Comparison of ENCODE assay signal across 8 cellular contexts in the genomic region with DNA sequence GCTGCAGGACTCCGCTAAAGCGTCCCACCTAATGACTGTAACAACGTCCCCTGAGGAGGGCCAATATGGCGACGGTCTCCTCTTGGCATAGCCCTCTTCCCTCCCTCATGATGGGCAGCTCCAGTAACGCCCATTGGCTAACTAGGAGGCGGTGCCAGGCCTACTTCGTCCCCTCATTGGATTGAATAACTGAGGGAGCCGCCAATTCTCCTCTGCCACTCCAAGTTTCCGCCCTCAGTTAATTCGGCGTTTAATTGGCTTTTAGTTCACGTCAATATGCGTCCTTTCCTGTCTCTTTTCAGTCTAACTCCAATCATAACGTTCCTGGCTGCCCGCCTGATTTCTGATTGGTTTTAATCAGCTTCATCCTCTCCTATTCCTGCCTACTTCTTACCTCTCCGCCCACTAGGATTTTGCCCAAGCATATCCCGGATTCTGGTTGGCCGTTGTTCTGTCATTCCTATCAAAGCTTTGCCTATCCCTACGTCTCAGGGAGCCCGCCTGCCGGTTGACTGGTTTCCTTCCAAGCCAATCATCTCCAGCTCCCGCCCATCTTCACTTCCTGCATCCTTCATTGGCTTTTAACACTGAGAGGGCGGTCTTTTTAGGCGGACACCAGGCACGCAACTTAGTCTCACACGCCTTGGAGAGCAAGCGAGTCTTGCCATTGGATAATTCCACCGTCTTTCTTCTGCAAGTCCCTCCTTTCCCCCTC. TPM values are rescaled to one million over a fixed set of nuclear protein-coding genes. Genes with fewer than 3 reads are reported as not detected.
A peak's percentile ranks its signal among the peaks of the same experiment; 100 is the strongest.
DNase-seq lines count a peak whose midpoint lies in the region; ATAC-seq and FAIRE-seq lines count a peak whose summit lies in the region.

No MANE protein-coding gene starts in this region.

- peaks cover 15% of the 10 kb centered on the region for H3K4me1 ChIP-seq in mesendoderm (ENCODE audit: control insufficient read depth, low read depth, low read length)

- peaks cover 13% of the 10 kb centered on the region for H3K79me1 ChIP-seq in mesendoderm (ENCODE audit: low read length)

- H4K8ac ChIP-seq in mesendoderm (ENCODE audit: low read depth, low read length), result no peak overlapping the region

- H3K4ac ChIP-seq in mesendoderm (ENCODE audit: low read depth, low read length), result peak overlapping the region; percentile 99

- H2BK5ac ChIP-seq in mesendoderm (ENCODE audit: low read length), result peak overlapping the region; percentile 66

- ATAC-seq in GM21367 (IDR thresholded peaks at IDR 0.05; ENCODE audit: unreplicated experiment), result peak; percentile 64

- in situ Hi-C loops in Caki2 (cut with HindIII; ENCODE audit: low pct_unique_long_range_greater_than_20kb, low sequenced_read_pairs), result no loop called here

- no peak overlapping the region for H4K5ac ChIP-seq in mesendoderm (ENCODE audit: low read length)

- peak overlapping the region; percentile 79 for H3K18ac ChIP-seq in mesendoderm (ENCODE audit: low read length)

- WGBS in mesendoderm (ENCODE audit: extremely low coverage, insufficient coverage, low lambda C conversion rate), result no CpG with 5 or more reads among the region's 29 CpGs

- no peaks in the 10 kb centered on the region for H3K27me3 ChIP-seq in mesendoderm (ENCODE audit: insufficient read depth, low read length, poor library complexity)

- peak overlapping the region; percentile 15 for H3K4me3 ChIP-seq in mesendoderm (ENCODE audit: low read length)

- peak; percentile 100 for DNase-seq in Caki2 (ENCODE audit: low read depth)
- peak; percentile 100 for DNase-seq in HT-29 (ENCODE audit: low spot score)
- DNase-seq in NK-92 treated with Interleukin-12 subunit alpha and Interleukin-12 subunit beta, amount 100 ng/mL, for 24 hours (lab: John Stamatoyannopoulos, UW), result peak; percentile 100
- peak; percentile 97 to 99 for DNase-seq in activated CD8-positive, alpha-beta memory T cell treated with anti-CD3 and anti-CD28 coated beads for 4 hours (ENCODE audit: low read depth in 2 of 2)
- peak; percentile 100 for DNase-seq in mesendoderm
- peak; percentile 80 for DNase-seq in stimulated activated CD8-positive, alpha-beta memory T cell treated with anti-CD3 and anti-CD28 coated beads, Interleukin-12 subunit alpha, Interleukin-12 subunit beta, amount 100 ng/mL, for 4 hours (ENCODE audit: low read depth)

- peaks cover 28% of the 10 kb centered on the region for H3K79me2 ChIP-seq in mesendoderm (ENCODE audit: control insufficient read depth, insufficient read depth, low read length)

- no peak overlapping the region for H2BK120ac ChIP-seq in mesendoderm (ENCODE audit: low read depth, low read length)

- H3K56ac ChIP-seq in mesendoderm (ENCODE audit: low read length), result peak overlapping the region; percentile 95

- peak; percentile 100 for FAIRE-seq in endometrium (lab: Jason Lieb, UNC)

- no peak overlapping the region for H2BK15ac ChIP-seq in mesendoderm (replicated peaks; ENCODE audit: low read depth)

- H3K23ac ChIP-seq in mesendoderm (ENCODE audit: low read length), result no peak overlapping the region

- H2AK5ac ChIP-seq in mesendoderm (ENCODE audit: low read length), result no peak overlapping the region

- H3K4me2 ChIP-seq in mesendoderm (ENCODE audit: low read length), result peak overlapping the region; percentile 62

- H3K27ac ChIP-seq in mesendoderm (ENCODE audit: low read depth, low read length), result peak overlapping the region; percentile 61

- H3K9ac ChIP-seq in mesendoderm (ENCODE audit: low read length), result peak overlapping the region; percentile 79

- H3K36me3 ChIP-seq in mesendoderm (ENCODE audit: control insufficient read depth, insufficient read depth, low read length), result peaks cover 11% of the 10 kb centered on the region

RNA-seq across cellular contexts. Expression of gene SP1, which starts 0.4 kb away (rescaled TPM):
- 23.3 and 39.3 TPM in 2 replicates for total RNA-seq in Caki2 (2014; rRNA removed; shearing (Covaris generic); ENCODE audit: low replicate concordance)
- total RNA-seq in HT-29 (2014; rRNA removed; shearing (Covaris generic)), result 52.0 and 56.5 TPM in 2 replicates
- polyA plus RNA-seq in mesendoderm (2013, experiment 1 of 2), result 34.1 TPM
- polyA plus RNA-seq in mesendoderm (2013, experiment 2 of 2), result 34.4 TPM

RNA-seq across cellular contexts. Expression of gene SP7, which starts 43.4 kb away (rescaled TPM):
- total RNA-seq in Caki2 (2014; rRNA removed; shearing (Covaris generic); ENCODE audit: low replicate concordance), result not detected in 2 replicates
- not detected in 2 replicates for total RNA-seq in HT-29 (2014; rRNA removed; shearing (Covaris generic))
- polyA plus RNA-seq in mesendoderm (2013, experiment 1 of 2), result 0.10 TPM
- polyA plus RNA-seq in mesendoderm (2013, experiment 2 of 2), result 0.04 TPM

RNA-seq across cellular contexts. Expression of gene AMHR2, which starts 44.1 kb away (rescaled TPM):
- total RNA-seq in Caki2 (2014; rRNA removed; shearing (Covaris generic); ENCODE audit: low replicate concordance), result not detected in 2 replicates
- not detected in 2 replicates for total RNA-seq in HT-29 (2014; rRNA removed; shearing (Covaris generic))
- polyA plus RNA-seq in mesendoderm (2013, experiment 1 of 2), result 0.04 TPM
- polyA plus RNA-seq in mesendoderm (2013, experiment 2 of 2), result 0.06 TPM

RNA-seq across cellular contexts. Expression of gene AAAS, which starts 58.1 kb away (rescaled TPM):
- total RNA-seq in Caki2 (2014; rRNA removed; shearing (Covaris generic); ENCODE audit: low replicate concordance), result 112 and 154 TPM in 2 replicates
- total RNA-seq in HT-29 (2014; rRNA removed; shearing (Covaris generic)), result 68.4 and 70.6 TPM in 2 replicates
- 45.2 TPM for polyA plus RNA-seq in mesendoderm (2013, experiment 1 of 2)
- 44.8 TPM for polyA plus RNA-seq in mesendoderm (2013, experiment 2 of 2)

Comparison
In these comparisons a context has a peak if more than half of its experiments do, and no peak if none do; other contexts are left out.
1. Peak in every context shown above with its lines: DNase-seq, ATAC-seq, H3K4me3 ChIP-seq and H3K27ac ChIP-seq.